Comparison of ENCODE assay signal across 11 cellular contexts in genomic region chr1:85296980-85297379, GRCh38. TPM values are rescaled to one million over a fixed set of nuclear protein-coding genes. Genes with fewer than 3 reads are reported as not detected.
DNase-seq lines count a peak whose midpoint lies in the region; ATAC-seq and TF ChIP-seq lines count a peak whose summit lies in the region.
"Had no signal": no experiment of that assay in that cellular context is flagged by ENCODE, and none has a peak within 500 bp of the region (broad histone marks: within the 10 kb centered on the region; RNA-seq: fewer than 3 reads in every experiment).

No MANE protein-coding gene starts in this region.

- WGBS in esophagus squamous epithelium, 2 donors = 14 to 22% methylated on average over 1 of the region's 1 CpG

- intact Hi-C loops in esophagus squamous epithelium (cut with DNase I) = no loop called here

- TF ChIP-seq POLR2A in esophagus squamous epithelium (IDR thresholded peaks at IDR 0.05) = no peak

- H3K4me1 ChIP-seq in CD8-positive, alpha-beta memory T cell (ENCODE audit: insufficient read depth, low read length) = peaks cover 19% of the 10 kb centered on the region
- peaks cover 38% of the 10 kb centered on the region for H3K4me1 ChIP-seq in RWPE2 (ENCODE audit: insufficient read depth, poor library complexity, severe bottlenecking)
- H3K4me1 ChIP-seq in esophagus squamous epithelium = peaks cover 15 to 57% (median 31%) of the 10 kb centered on the region in 3 donors

- POLR2A ChIA-PET in CD8-positive, alpha-beta memory T cell (lab: Charles Lee) = interaction anchor here (1.7 kb wide), 1 partner anchor 21 kb away, joined by 13 read pairs; the partner anchor contains the start of gene BCL10

- no peak for ATAC-seq in RWPE2 (ENCODE audit: low read depth)
- no peak for ATAC-seq in GM21825 (IDR thresholded peaks at IDR 0.05; ENCODE audit: unreplicated experiment)
- no peak for ATAC-seq in HG02970 (IDR thresholded peaks at IDR 0.05; ENCODE audit: low FRiP score, unreplicated experiment)

- H3K27ac Mint-ChIP-seq in CD8-positive, alpha-beta memory T cell = peak overlapping the region in 5 of 8 donors; percentile 0 to 85 (median 77)

- H3K27me3 Mint-ChIP-seq in CD8-positive, alpha-beta memory T cell = peaks cover 4 to 14% of the 10 kb centered on the region in 2 donors

- no peaks in the 10 kb centered on the region for H3K9me3 ChIP-seq in CD8-positive, alpha-beta memory T cell (ENCODE audit: low read length)
- no peaks in the 10 kb centered on the region for H3K9me3 ChIP-seq in RWPE2 (ENCODE audit: severe bottlenecking)
- H3K9me3 ChIP-seq in esophagus squamous epithelium = no peaks in the 10 kb centered on the region
- H3K9me3 ChIP-seq: tibial nerve had no signal

- no peaks in the 10 kb centered on the region for H3K9me3 Mint-ChIP-seq in CD8-positive, alpha-beta memory T cell

- H3K4me3 Mint-ChIP-seq in CD8-positive, alpha-beta memory T cell = peak overlapping the region in 5 of 7 donors; percentile 1 to 80 (median 7)

- H3K27ac ChIP-seq in CD8-positive, alpha-beta memory T cell (ENCODE audit: low read depth, low read length) = no peak overlapping the region
- H3K27ac ChIP-seq in RWPE2 (ENCODE audit: poor library complexity, severe bottlenecking) (peak overlapping the region; percentile 87), esophagus squamous epithelium (peak overlapping the region; percentile 72 to 88 (median 83)), skin epidermis (peak overlapping the region in 13 of 21 experiments; percentile 6 to 75 (median 65))

- H3K4me1 Mint-ChIP-seq in CD8-positive, alpha-beta memory T cell = peaks cover 27 to 29% (median 28%) of the 10 kb centered on the region in 3 donors

- no peak for TF ChIP-seq CTCF in RWPE2 (IDR thresholded peaks at IDR 0.05; ENCODE audit: poor library complexity, severe bottlenecking)
- no peak for TF ChIP-seq CTCF in esophagus squamous epithelium (IDR thresholded peaks at IDR 0.05)

- H3K4me3 ChIP-seq in CD8-positive, alpha-beta memory T cell (ENCODE audit: low read length) = no peak overlapping the region
- H3K4me3 ChIP-seq in RWPE2 (ENCODE audit: severe bottlenecking) (no peak overlapping the region), esophagus squamous epithelium (no peak overlapping the region), skin epidermis (no peak overlapping the region)
- H3K4me3 ChIP-seq: tibial nerve had no signal

- CTCF ChIA-PET in CD8-positive, alpha-beta memory T cell (lab: Charles Lee) = interaction anchor here (1.0 to 1.9 kb wide), 6 partner anchors 11 to 352 kb away, joined by 3 to 8 read pairs (median 4); partner anchors contain the start of gene C1orf52

- no peak for DNase-seq in CD8-positive, alpha-beta memory T cell
- DNase-seq in RWPE2 (ENCODE audit: low spot score) (no peak), esophagus squamous epithelium (lab: John Stamatoyannopoulos, UW) (no peak), NCI-H1694 treated with DMSO at 0.1 percent for 48 hours (lab: John Stamatoyannopoulos, UW) (no peak), NCI-H226 (no peak)
- DNase-seq: activated CD4-positive, alpha-beta T cell treated with anti-CD3 and anti-CD28 coated beads, Interleukin-2, amount 50 U/mL, for 4 hours; occipital lobe had no signal

- H3K36me3 ChIP-seq in CD8-positive, alpha-beta memory T cell (ENCODE audit: insufficient read depth, low read length) = no peaks in the 10 kb centered on the region
- no peaks in the 10 kb centered on the region for H3K36me3 ChIP-seq in RWPE2 (ENCODE audit: low read depth)
- H3K36me3 ChIP-seq in esophagus squamous epithelium = no peaks in the 10 kb centered on the region
- H3K36me3 ChIP-seq: tibial nerve had no signal

- H3K27me3 ChIP-seq in CD8-positive, alpha-beta memory T cell (ENCODE audit: insufficient read depth, low read length, poor library complexity, severe bottlenecking) = peaks cover 6% of the 10 kb centered on the region
- H3K27me3 ChIP-seq in RWPE2 (ENCODE audit: insufficient read depth, poor library complexity, severe bottlenecking) (no peaks in the 10 kb centered on the region), esophagus squamous epithelium (no peaks in the 10 kb centered on the region)
- H3K27me3 ChIP-seq: tibial nerve had no signal

- H3K36me3 Mint-ChIP-seq in CD8-positive, alpha-beta memory T cell = no peaks in the 10 kb centered on the region

RNA-seq across cellular contexts. Expression of gene BCL10, which starts 20.5 kb away (rescaled TPM):
- 10 to 100 TPM; 21.9 to 27.1 TPM for total RNA-seq in CD8-positive, alpha-beta memory T cell
- 21.6 TPM for polyA plus RNA-seq in CD8-positive, alpha-beta memory T cell
- 10 to 100 TPM; 24.4 to 42.3 (median 27.0) TPM for total RNA-seq in esophagus squamous epithelium

RNA-seq across cellular contexts. Expression of gene C1orf52, which starts 37.5 kb away (rescaled TPM):
- total RNA-seq in CD8-positive, alpha-beta memory T cell = 10 to 100 TPM; 27.7 to 29.3 TPM
- 22.1 TPM for polyA plus RNA-seq in CD8-positive, alpha-beta memory T cell
- 10 to 100 TPM in 3 of 4 donors, 1 to 10 TPM in 1; 9.1 to 15.2 (median 12.2) TPM for total RNA-seq in esophagus squamous epithelium
